8 cellular contexts compared by ENCODE assay signal in the genomic region with DNA sequence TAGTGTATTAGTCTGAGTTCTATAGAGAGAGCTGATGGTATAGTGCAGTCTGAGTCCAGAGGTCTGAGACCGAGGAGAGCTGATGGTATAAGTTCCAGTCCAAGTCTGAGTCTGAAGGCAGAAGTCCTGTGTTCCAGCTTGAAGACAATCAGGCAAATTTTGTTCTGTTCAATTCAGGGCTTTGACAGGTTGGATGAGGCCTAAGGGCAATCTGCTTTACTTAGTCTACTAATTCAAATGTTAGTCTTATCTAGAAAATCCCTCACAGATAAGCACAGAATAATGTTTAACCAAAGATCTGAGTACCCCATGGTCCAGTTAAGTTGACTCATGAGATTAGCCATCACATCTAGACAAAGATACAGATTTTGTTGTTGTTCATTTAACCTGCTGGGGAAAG.
"Had no signal": no experiment of that assay in that cellular context is flagged by ENCODE, and none has a peak within 500 bp of the region (broad histone marks: within the 10 kb centered on the region; RNA-seq: fewer than 3 reads in every experiment).

No MANE protein-coding gene starts in this region.

- H3K4me1 Mint-ChIP-seq: H9 had no signal

- H3K27ac Mint-ChIP-seq: H9 had no signal

- H3K4me3 Mint-ChIP-seq: H9 had no signal

- FAIRE-seq: H54, HTR-8/SVneo had no signal

- H3K4me3 ChIP-seq: GM23248 had no signal

- H3K9ac ChIP-seq: GM23248 had no signal

- H2AFZ ChIP-seq: GM23248 had no signal

- H3K9me3 Mint-ChIP-seq: H9 had no signal

- H3K27ac ChIP-seq: GM23248 had no signal

- DNase-seq: GM23248, GOT3, H9, HCEC 1CT, IMR-90, KBM-7 had no signal
